In the genomic region with DNA sequence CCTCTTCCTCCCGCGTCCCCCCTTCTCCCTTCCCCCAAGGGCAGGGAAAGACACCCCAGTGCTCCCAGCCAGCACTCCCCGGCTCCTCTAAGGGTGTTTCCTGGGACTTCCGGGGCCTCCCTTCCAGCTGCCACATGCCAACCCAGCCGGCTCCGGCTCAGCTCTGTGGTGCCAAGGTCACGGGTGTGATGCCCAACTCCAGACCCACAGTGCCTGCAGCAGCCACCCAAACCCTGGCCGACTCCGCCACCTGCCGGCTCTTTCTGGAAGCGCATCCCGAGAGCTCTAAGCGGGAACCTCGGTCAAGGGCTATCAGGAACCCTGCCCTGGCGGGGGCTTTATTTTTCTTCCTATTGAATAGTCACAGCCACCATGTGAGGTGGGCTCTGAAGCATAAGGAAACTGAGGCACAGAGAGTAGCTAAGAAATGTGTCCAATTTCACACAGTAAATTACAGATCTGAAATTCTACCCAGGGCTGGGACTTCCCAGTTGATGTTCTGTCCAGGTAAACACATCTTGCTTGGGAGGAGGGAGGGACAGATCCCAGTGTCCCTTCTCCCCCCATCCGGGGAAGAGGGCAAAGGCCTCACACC, we compare ENCODE assay signal across 8 cellular contexts. TPM values are rescaled to one million over a fixed set of nuclear protein-coding genes. Genes with fewer than 3 reads are reported as not detected.
DNase-seq lines count a peak whose midpoint lies in the region; ATAC-seq and TF ChIP-seq lines count a peak whose summit lies in the region.

No MANE protein-coding gene starts in this region.

- no peak overlapping the region for H3K27ac ChIP-seq in neural cell (ENCODE audit: low read length)

- no peaks in the 10 kb centered on the region for H3K9me3 ChIP-seq in neural cell (ENCODE audit: low read length)

- TF ChIP-seq RAD21 in neural cell (conservative IDR thresholded peaks at IDR 0.05): peak; percentile 80

- DNase-seq in EL (peak; percentile 69), RKO (ENCODE audit: low spot score) (peak; percentile 67), fibroblast of mammary gland (ENCODE audit: low read depth) (peak; percentile 52)
- peak; percentile 58 for DNase-seq in Jurkat, Clone E6-1 (ENCODE audit: low read depth, low spot score)
- DNase-seq in activated T-cell treated with anti-CD3 and anti-CD28 coated beads, Interleukin-2, amount 50 U/mL, for 72 hours: peak; percentile 89 to 93
- DNase-seq in stimulated activated naive CD8-positive, alpha-beta T cell treated with anti-CD3 and anti-CD28 coated beads, Interleukin-15, Interleukin-2, amounts not matched to agents 100 U/mL and 50 U/mL, for 24 hours: peak; percentile 93

- no peaks in the 10 kb centered on the region for H3K79me2 ChIP-seq in neural cell (replicated peaks; ENCODE audit: insufficient read depth, low read length)

- H3K36me3 Mint-ChIP-seq in activated T-cell treated with anti-CD3 and anti-CD28 coated beads, Interleukin-2, amount 50 U/mL, for 72 hours (ENCODE audit: insufficient read depth in 2 of 2): no peaks in the 10 kb centered on the region

- H4K20me1 ChIP-seq in neural cell (ENCODE audit: insufficient read depth): no peaks in the 10 kb centered on the region

- H3K4me3 Mint-ChIP-seq in activated T-cell treated with anti-CD3 and anti-CD28 coated beads, Interleukin-2, amount 50 U/mL, for 72 hours: peak overlapping the region; percentile 70 to 93

- TF ChIP-seq CTCF in fibroblast of mammary gland (conservative IDR thresholded peaks at IDR 0.05; ENCODE audit: control insufficient read depth, insufficient read depth, low read depth, low read length) (peak; percentile 87), neural cell (IDR thresholded peaks at IDR 0.05; ENCODE audit: poor library complexity, severe bottlenecking) (peak; percentile 88)

- TF ChIP-seq EP300 in neural cell (conservative IDR thresholded peaks at IDR 0.05; ENCODE audit: poor library complexity, severe bottlenecking): no peak

- H3K27me3 ChIP-seq in neural cell (ENCODE audit: insufficient read depth, low read depth, low read length): peaks cover 57% of the 10 kb centered on the region

- no peak overlapping the region for H3K4me3 ChIP-seq in Jurkat, Clone E6-1 (ENCODE audit: low read length)
- H3K4me3 ChIP-seq in fibroblast of mammary gland (ENCODE audit: control insufficient read depth, low read depth, low read length) (no peak overlapping the region), neural cell (ENCODE audit: low read length) (no peak overlapping the region)

- no peak overlapping the region for H3K4me2 ChIP-seq in neural cell (ENCODE audit: low read length)

- H3K27ac Mint-ChIP-seq in activated T-cell treated with anti-CD3 and anti-CD28 coated beads, Interleukin-2, amount 50 U/mL, for 72 hours: no peak overlapping the region

- peaks cover 35% of the 10 kb centered on the region for H3K4me1 Mint-ChIP-seq in activated T-cell treated with anti-CD3 and anti-CD28 coated beads, Interleukin-2, amount 50 U/mL, for 72 hours (ENCODE audit: low read depth)

- H3K27me3 Mint-ChIP-seq in activated T-cell treated with anti-CD3 and anti-CD28 coated beads, Interleukin-2, amount 50 U/mL, for 72 hours (ENCODE audit: low read depth): peaks cover 40% of the 10 kb centered on the region

- H2AFZ ChIP-seq in neural cell (ENCODE audit: low read depth, low read length): no peak overlapping the region

- H3K9ac ChIP-seq in neural cell (ENCODE audit: low read length): no peak overlapping the region

- H3F3A ChIP-seq in neural cell (ENCODE audit: insufficient read depth, low read length, poor library complexity, severe bottlenecking): no peaks in the 10 kb centered on the region

- H3K9me2 ChIP-seq in neural cell (ENCODE audit: insufficient read depth, low read length): no peaks in the 10 kb centered on the region

- ATAC-seq in activated T-cell treated with anti-CD3 and anti-CD28 coated beads, Interleukin-2, amount 50 U/mL, for 72 hours (replicated peaks in 1 of 2): peak; percentile 47 to 50
- ATAC-seq in stimulated activated naive CD8-positive, alpha-beta T cell treated with anti-CD3 and anti-CD28 coated beads, Interleukin-15, Interleukin-2, amounts not matched to agents 100 U/mL and 50 U/mL, for 24 hours: peak; percentile 52
- no peak for ATAC-seq in GM19397 (IDR thresholded peaks at IDR 0.05; ENCODE audit: unreplicated experiment)

- H3K36me3 ChIP-seq in neural cell (ENCODE audit: insufficient read depth, low read length): no peaks in the 10 kb centered on the region

- H3K9me3 Mint-ChIP-seq in activated T-cell treated with anti-CD3 and anti-CD28 coated beads, Interleukin-2, amount 50 U/mL, for 72 hours: no peaks in the 10 kb centered on the region

TF ChIP-seq in neural cell, 6 proteins besides CTCF, POLR2A, EP300 and RAD21:
- TF ChIP-seq POLR2AphosphoS5 (IDR thresholded peaks at IDR 0.05) (no peak), SMC3 (conservative IDR thresholded peaks at IDR 0.05; ENCODE audit: poor library complexity) (peak; percentile 77), TAF1 (IDR thresholded peaks at IDR 0.05; ENCODE audit: low read depth) (no peak), MXI1 (conservative IDR thresholded peaks at IDR 0.05; ENCODE audit: poor library complexity, severe bottlenecking) (no peak), EZH2 (IDR thresholded peaks at IDR 0.05; ENCODE audit: borderline replicate concordance, insufficient read depth, low read length, poor library complexity, severe bottlenecking) (no peak)
- TF ChIP-seq, protein P1, sequence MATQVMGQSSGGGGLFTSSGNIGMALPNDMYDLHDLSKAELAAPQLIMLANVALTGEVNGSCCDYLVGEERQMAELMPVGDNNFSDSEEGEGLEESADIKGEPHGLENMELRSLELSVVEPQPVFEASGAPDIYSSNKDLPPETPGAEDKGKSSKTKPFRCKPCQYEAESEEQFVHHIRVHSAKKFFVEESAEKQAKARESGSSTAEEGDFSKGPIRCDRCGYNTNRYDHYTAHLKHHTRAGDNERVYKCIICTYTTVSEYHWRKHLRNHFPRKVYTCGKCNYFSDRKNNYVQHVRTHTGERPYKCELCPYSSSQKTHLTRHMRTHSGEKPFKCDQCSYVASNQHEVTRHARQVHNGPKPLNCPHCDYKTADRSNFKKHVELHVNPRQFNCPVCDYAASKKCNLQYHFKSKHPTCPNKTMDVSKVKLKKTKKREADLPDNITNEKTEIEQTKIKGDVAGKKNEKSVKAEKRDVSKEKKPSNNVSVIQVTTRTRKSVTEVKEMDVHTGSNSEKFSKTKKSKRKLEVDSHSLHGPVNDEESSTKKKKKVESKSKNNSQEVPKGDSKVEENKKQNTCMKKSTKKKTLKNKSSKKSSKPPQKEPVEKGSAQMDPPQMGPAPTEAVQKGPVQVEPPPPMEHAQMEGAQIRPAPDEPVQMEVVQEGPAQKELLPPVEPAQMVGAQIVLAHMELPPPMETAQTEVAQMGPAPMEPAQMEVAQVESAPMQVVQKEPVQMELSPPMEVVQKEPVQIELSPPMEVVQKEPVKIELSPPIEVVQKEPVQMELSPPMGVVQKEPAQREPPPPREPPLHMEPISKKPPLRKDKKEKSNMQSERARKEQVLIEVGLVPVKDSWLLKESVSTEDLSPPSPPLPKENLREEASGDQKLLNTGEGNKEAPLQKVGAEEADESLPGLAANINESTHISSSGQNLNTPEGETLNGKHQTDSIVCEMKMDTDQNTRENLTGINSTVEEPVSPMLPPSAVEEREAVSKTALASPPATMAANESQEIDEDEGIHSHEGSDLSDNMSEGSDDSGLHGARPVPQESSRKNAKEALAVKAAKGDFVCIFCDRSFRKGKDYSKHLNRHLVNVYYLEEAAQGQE (IDR thresholded peaks at IDR 0.05; ENCODE audit: borderline replicate concordance): no peak
TF ChIP-seq in neural cell: peak in this region for 1.

RNA-seq across cellular contexts. Expression of gene PPP1R1B, which starts 3.3 kb away (rescaled TPM):
- not detected for polyA plus RNA-seq in Jurkat, Clone E6-1 (2012; ENCODE audit: insufficient read depth, insufficient read length)
- not detected for total RNA-seq in activated T-cell treated with anti-CD3 and anti-CD28 coated beads, Interleukin-2, amount 50 U/mL, for 72 hours
- polyA plus RNA-seq in neural cell: 1.8 and 3.5 TPM in 2 replicates
- 1.2 and 2.9 TPM in 2 replicates for polyA minus RNA-seq in neural cell

RNA-seq across cellular contexts. Expression of gene STARD3, which starts 13.5 kb away (rescaled TPM):
- polyA plus RNA-seq in Jurkat, Clone E6-1 (2012; ENCODE audit: insufficient read depth, insufficient read length): 52.2 TPM
- total RNA-seq in activated T-cell treated with anti-CD3 and anti-CD28 coated beads, Interleukin-2, amount 50 U/mL, for 72 hours: 10 to 100 TPM; 63.5 to 65.1 TPM
- 105 and 121 TPM in 2 replicates for polyA plus RNA-seq in neural cell
- polyA minus RNA-seq in neural cell: 36.5 and 44.9 TPM in 2 replicates

RNA-seq across cellular contexts. Expression of gene NEUROD2, which starts 15.7 kb away (rescaled TPM):
- polyA plus RNA-seq in Jurkat, Clone E6-1 (2012; ENCODE audit: insufficient read depth, insufficient read length): not detected
- total RNA-seq in activated T-cell treated with anti-CD3 and anti-CD28 coated beads, Interleukin-2, amount 50 U/mL, for 72 hours: not detected
- not detected in 2 replicates for polyA plus RNA-seq in neural cell
- not detected in 2 replicates for polyA minus RNA-seq in neural cell

RNA-seq across cellular contexts. Expression of gene TCAP, which starts 41.7 kb away (rescaled TPM):
- polyA plus RNA-seq in Jurkat, Clone E6-1 (2012; ENCODE audit: insufficient read depth, insufficient read length): not detected
- total RNA-seq in activated T-cell treated with anti-CD3 and anti-CD28 coated beads, Interleukin-2, amount 50 U/mL, for 72 hours: 1 to 10 TPM; 1.4 to 1.5 TPM
- polyA plus RNA-seq in neural cell: 3.3 and 3.7 TPM in 2 replicates
- 1.7 and 2.1 TPM in 2 replicates for polyA minus RNA-seq in neural cell

RNA-seq across cellular contexts. Expression of gene PNMT, which starts 44.8 kb away (rescaled TPM):
- polyA plus RNA-seq in Jurkat, Clone E6-1 (2012; ENCODE audit: insufficient read depth, insufficient read length): not detected
- total RNA-seq in activated T-cell treated with anti-CD3 and anti-CD28 coated beads, Interleukin-2, amount 50 U/mL, for 72 hours: under 1 TPM; 0.41 to 0.67 TPM
- 1.5 TPM in 1 of 2 replicates, not detected in the other for polyA plus RNA-seq in neural cell
- not detected in 2 replicates for polyA minus RNA-seq in neural cell
